In the genomic region with DNA sequence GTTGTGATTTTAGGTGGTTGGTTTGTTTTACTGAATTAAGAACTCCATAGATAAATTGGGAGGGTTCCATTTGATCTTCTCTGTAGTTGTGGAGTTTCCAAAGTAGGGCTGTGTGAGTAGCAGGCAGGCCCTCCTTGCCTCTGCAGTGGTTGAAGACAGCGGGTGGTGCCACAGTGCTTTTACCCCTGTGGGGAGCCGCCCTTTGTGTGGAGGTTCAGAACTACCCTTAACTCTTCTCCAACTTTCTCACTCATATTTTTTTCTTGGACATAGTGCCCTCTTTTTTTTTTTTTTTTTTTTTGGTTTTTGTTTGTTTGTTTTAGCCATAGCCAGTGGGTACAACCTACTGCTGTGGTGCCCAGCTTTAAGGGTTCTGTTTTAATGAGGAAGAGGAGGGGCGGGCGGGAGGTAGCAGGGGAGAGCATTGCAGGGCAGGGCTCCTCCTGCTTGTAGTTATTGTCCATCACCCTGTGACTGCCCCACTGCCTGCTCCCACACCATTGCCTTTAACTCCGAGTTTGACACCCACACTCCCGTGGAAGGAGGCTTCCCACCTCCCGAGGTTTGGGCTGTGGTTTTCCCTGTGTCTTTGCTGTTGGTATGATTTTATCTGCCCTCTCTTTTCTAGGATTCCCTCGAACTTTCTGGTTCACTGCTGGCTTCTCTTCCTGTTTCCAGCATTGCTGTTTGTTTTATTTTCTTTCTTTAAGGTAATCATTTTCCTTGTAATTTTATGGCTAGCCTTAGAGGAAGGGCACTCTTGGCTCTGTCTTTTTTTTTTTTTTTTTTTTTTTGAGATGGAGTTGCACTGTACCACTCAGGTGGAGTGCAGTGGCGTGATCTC, we compare ENCODE assay signal across 14 cellular contexts. TPM values are rescaled to one million over a fixed set of nuclear protein-coding genes. Genes with fewer than 3 reads are reported as not detected.
DNase-seq lines count a peak whose midpoint lies in the region; ATAC-seq, FAIRE-seq and TF ChIP-seq lines count a peak whose summit lies in the region.
"Had no signal": no experiment of that assay in that cellular context is flagged by ENCODE, and none has a peak within 500 bp of the region (broad histone marks: within the 10 kb centered on the region; RNA-seq: fewer than 3 reads in every experiment).

No MANE protein-coding gene starts in this region.

- FAIRE-seq in H1 (lab: Jason Lieb, UNC) = peak; percentile 19
- FAIRE-seq: H54 had no signal

- H4K8ac ChIP-seq in H1 (ENCODE audit: extremely low read depth, insufficient read depth, low read length) (no peak overlapping the region), neuronal stem cell (ENCODE audit: low read depth, low read length) (no peak overlapping the region)

- no peaks in the 10 kb centered on the region for H3K9me2 ChIP-seq in GM23338 (ENCODE audit: insufficient read depth)

- DNase-seq in GM23338 (ENCODE audit: low spot score) (no peak), M059J (ENCODE audit: low read depth) (peak; percentile 28), H1 (ENCODE audit: low read depth in 1 of 2, low spot score in 2 of 2) (no peak), neuronal stem cell (ENCODE audit: low spot score) (no peak), glutamatergic neuron (no peak), Right ventricle myocardium superior (no peak)
- no peak for DNase-seq in natural killer cell treated with Interleukin-12 subunit alpha and Interleukin-12 subunit beta and Interleukin-15 and Interleukin-18, amount 100 ng/mL, for 72 hours (ENCODE audit: low spot score)
- DNase-seq: ACHN; CD4-positive, CD25-positive, alpha-beta regulatory T cell; DMS53; GF-D8 had no signal

- POLR2A ChIA-PET in H1 (lab: Charles Lee; ENCODE audit: partially characterized antibody) = no interaction called here

- no peak overlapping the region for H3K23ac ChIP-seq in H1 (ENCODE audit: insufficient read length)
- no peak overlapping the region for H3K23ac ChIP-seq in neuronal stem cell (ENCODE audit: low read depth, low read length, poor library complexity)

- H2AK5ac ChIP-seq in H1 (ENCODE audit: low read depth, low read length) (no peak overlapping the region), neuronal stem cell (ENCODE audit: low read depth, low read length) (no peak overlapping the region)

- H3K4me2 ChIP-seq in GM23338 (no peak overlapping the region), H1 (ENCODE audit: insufficient read depth in 1 of 2, low read depth in 2 of 2, low read length in 2 of 2) (no peak overlapping the region; a peak in 1 of 4 replicates), neuronal stem cell (ENCODE audit: insufficient read depth, low read length, poor library complexity, severe bottlenecking) (no peak overlapping the region)
- H3K4me2 ChIP-seq: BLaER1 treated with 17β-estradiol and CSF1 and Interleukin-3, amounts not matched to agents 10 nM and 100 nM had no signal

- CTCF ChIA-PET in H1 (lab: Charles Lee; ENCODE audit: partially characterized antibody) = no interaction called here

- H2BK15ac ChIP-seq in H1 (ENCODE audit: low read length) (no peak overlapping the region), neuronal stem cell (ENCODE audit: low read length) (no peak overlapping the region)

- H3K27me3 Mint-ChIP-seq in GM23338 (ENCODE audit: insufficient read depth, low read depth, poor library complexity) (peaks cover 8% of the 10 kb centered on the region), glutamatergic neuron (ENCODE audit: unreplicated experiment) (peaks cover 2% of the 10 kb centered on the region)
- peaks cover 0 to 6% of the 10 kb centered on the region in 2 donors for H3K27me3 Mint-ChIP-seq in natural killer cell treated with Interleukin-12 subunit alpha and Interleukin-12 subunit beta and Interleukin-15 and Interleukin-18, amount 100 ng/mL, for 72 hours
- H3K27me3 Mint-ChIP-seq: CD4-positive, CD25-positive, alpha-beta regulatory T cell had no signal

- H2BK120ac ChIP-seq in H1 (replicated peaks; ENCODE audit: low read depth, low read length) (no peak overlapping the region), neuronal stem cell (ENCODE audit: low read depth, low read length) (no peak overlapping the region)

- H3K4me1 Mint-ChIP-seq in GM23338 (peaks cover 33% of the 10 kb centered on the region), glutamatergic neuron (ENCODE audit: low read depth, unreplicated experiment) (peaks cover 36% of the 10 kb centered on the region)
- H3K4me1 Mint-ChIP-seq in natural killer cell treated with Interleukin-12 subunit alpha and Interleukin-12 subunit beta and Interleukin-15 and Interleukin-18, amount 100 ng/mL, for 72 hours (ENCODE audit: low read depth in 2 of 2) = peaks cover 17 to 28% of the 10 kb centered on the region in 2 donors

- H3K4ac ChIP-seq in H1 (replicated peaks; ENCODE audit: insufficient read length, low read depth, low read length) (no peak overlapping the region), neuronal stem cell (ENCODE audit: low read length) (no peak overlapping the region)

- no peaks in the 10 kb centered on the region for H3K9me3 Mint-ChIP-seq in GM23338
- H3K9me3 Mint-ChIP-seq in glutamatergic neuron (ENCODE audit: unreplicated experiment) = peaks cover 1% of the 10 kb centered on the region
- H3K9me3 Mint-ChIP-seq in natural killer cell treated with Interleukin-12 subunit alpha and Interleukin-12 subunit beta and Interleukin-15 and Interleukin-18, amount 100 ng/mL, for 72 hours = no peaks in the 10 kb centered on the region

- no peak overlapping the region for H2BK5ac ChIP-seq in H1 (ENCODE audit: low read depth, low read length)
- H2BK5ac ChIP-seq in neuronal stem cell (ENCODE audit: low read length) = no peak overlapping the region

- H4K91ac ChIP-seq in H1 (replicated peaks; ENCODE audit: insufficient read length, low read length) (no peak overlapping the region), neuronal stem cell (ENCODE audit: low read depth, low read length, poor library complexity) (no peak overlapping the region)

- H3K4me3 ChIP-seq in GM23338 (no peak overlapping the region), H1 (ENCODE audit: extremely low read depth in 1 of 4, insufficient read depth in 2 of 4, low read depth in 3 of 4, low read length in 4 of 4) (no peak overlapping the region), neuronal stem cell (ENCODE audit: low read length in 2 of 2) (no peak overlapping the region)
- H3K4me3 ChIP-seq: BLaER1 treated with 17β-estradiol and CSF1 and Interleukin-3, amounts not matched to agents 10 nM and 100 nM had no signal

- no peaks in the 10 kb centered on the region; the same call in 2 of the 3 replicates for H3K36me3 Mint-ChIP-seq in GM23338 (ENCODE audit: low read depth)
- H3K36me3 Mint-ChIP-seq in glutamatergic neuron (ENCODE audit: unreplicated experiment) = peaks cover 3% of the 10 kb centered on the region
- H3K36me3 Mint-ChIP-seq in natural killer cell treated with Interleukin-12 subunit alpha and Interleukin-12 subunit beta and Interleukin-15 and Interleukin-18, amount 100 ng/mL, for 72 hours = peaks cover 5% of the 10 kb centered on the region
- H3K36me3 Mint-ChIP-seq: CD4-positive, CD25-positive, alpha-beta regulatory T cell had no signal

- no peak overlapping the region for H3K9ac ChIP-seq in H1 (replicated peaks in 1 of 4; ENCODE audit: extremely low read depth in 1 of 4, low read depth in 3 of 4, low read length in 3 of 4)
- H3K9ac ChIP-seq in neuronal stem cell (ENCODE audit: low read depth, low read length, poor library complexity) = peak overlapping the region; percentile 34
- H3K9ac ChIP-seq: BLaER1 treated with 17β-estradiol and CSF1 and Interleukin-3, amounts not matched to agents 10 nM and 100 nM had no signal

- H2BK12ac ChIP-seq in H1 (ENCODE audit: low read depth, low read length) (no peak overlapping the region), neuronal stem cell (ENCODE audit: low read length) (no peak overlapping the region)

- H3K4me1 ChIP-seq in GM23338 (ENCODE audit: insufficient read depth) (peaks cover 23% of the 10 kb centered on the region), H1 (replicated peaks in 1 of 4; ENCODE audit: control insufficient read depth in 3 of 4, insufficient read depth in 4 of 4, low read length in 3 of 4) (peaks cover 0 to 13% (median 7%) of the 10 kb centered on the region in 4 experiments; a peak in 6 of 7 replicates), neuronal stem cell (ENCODE audit: control insufficient read depth in 2 of 2, insufficient read depth in 1 of 2, low read depth in 1 of 2, low read length in 2 of 2) (peaks cover 2% of the 10 kb centered on the region in 2 donors)

- H3K4me3 Mint-ChIP-seq in GM23338 = no peak overlapping the region
- no peak overlapping the region for H3K4me3 Mint-ChIP-seq in glutamatergic neuron (ENCODE audit: unreplicated experiment)
- H3K4me3 Mint-ChIP-seq in natural killer cell treated with Interleukin-12 subunit alpha and Interleukin-12 subunit beta and Interleukin-15 and Interleukin-18, amount 100 ng/mL, for 72 hours = no peak overlapping the region
- H3K4me3 Mint-ChIP-seq: CD4-positive, CD25-positive, alpha-beta regulatory T cell had no signal

- H2BK20ac ChIP-seq in H1 (ENCODE audit: low read length) = peak overlapping the region; percentile 97; the same call in 1 of the 2 replicates

- H3F3A ChIP-seq in GM23338 (replicated peaks; ENCODE audit: low read depth) = no peaks in the 10 kb centered on the region

- H3K23me2 ChIP-seq in H1 (ENCODE audit: low read depth, low read length) = no peaks in the 10 kb centered on the region

- H3K18ac ChIP-seq in H1 (ENCODE audit: extremely low read depth, low read length) = no peak overlapping the region
- peak overlapping the region; percentile 72 for H3K18ac ChIP-seq in neuronal stem cell (ENCODE audit: low read length)

- H4K20me1 ChIP-seq in GM23338 (replicated peaks; ENCODE audit: insufficient read depth) (no peaks in the 10 kb centered on the region), H1 (replicated peaks in 1 of 2; ENCODE audit: control insufficient read depth in 1 of 2, insufficient read depth in 2 of 2, low read length in 2 of 2) (no peaks in the 10 kb centered on the region)
- H4K20me1 ChIP-seq: BLaER1 treated with 17β-estradiol and CSF1 and Interleukin-3, amounts not matched to agents 10 nM and 100 nM had no signal

- no peak for TF ChIP-seq EP300 in H1 (IDR thresholded peaks at IDR 0.05; ENCODE audit: borderline replicate concordance in 1 of 2, low read depth in 2 of 2, low read length in 2 of 2)

- no peak overlapping the region for H4K5ac ChIP-seq in H1 (ENCODE audit: insufficient read length, low read depth, low read length)

- intact Hi-C loops in Right ventricle myocardium superior (cut with DNase I) = no loop called here

- TF ChIP-seq CTCF in GM23338 (conservative IDR thresholded peaks at IDR 0.05; ENCODE audit: low read depth in 2 of 2) = peak in 1 of 2 experiments; percentile 8; a peak in 1 of 4 replicates
- TF ChIP-seq CTCF in H1 (IDR thresholded peaks at IDR 0.05; ENCODE audit: control extremely low read depth in 1 of 3, insufficient read depth in 1 of 3, low read depth in 1 of 3, low read length in 3 of 3) = no peak
- TF ChIP-seq CTCF in glutamatergic neuron (IDR thresholded peaks at IDR 0.05; ENCODE audit: partially characterized antibody, unreplicated experiment) = no peak

- no peak overlapping the region for H3K27ac ChIP-seq in GM23338 (ENCODE audit: low read depth)
- no peak overlapping the region for H3K27ac ChIP-seq in H1 (ENCODE audit: low read depth, low read length)
- H3K27ac ChIP-seq in neuronal stem cell (replicated peaks; ENCODE audit: low read length) = no peak overlapping the region
- H3K27ac ChIP-seq: BLaER1 treated with 17β-estradiol and CSF1 and Interleukin-3, amounts not matched to agents 10 nM and 100 nM had no signal

- H3K56ac ChIP-seq in H1 (replicated peaks; ENCODE audit: insufficient read length, low read depth, low read length) = no peak overlapping the region

- WGBS in H1 (ENCODE audit: extremely low coverage in 1 of 2, insufficient coverage in 1 of 2, insufficient read length in 1 of 2, insufficient replicate concordance in 2 of 2, low coverage in 1 of 2, low lambda C conversion rate in 2 of 2, missing lambda C conversion rate in 1 of 2), 2 experiments = 71% methylated on average over 8 of the region's 9 CpGs; no CpG with 5 or more reads in 1 of the 2 experiments
- WGBS in neuronal stem cell (ENCODE audit: extremely low coverage in 2 of 2, insufficient read length in 2 of 2, insufficient replicate concordance in 1 of 2), 2 donors = no CpG with 5 or more reads among the region's 9 CpGs

- H3K36me3 ChIP-seq in GM23338 (ENCODE audit: insufficient read depth) (no peaks in the 10 kb centered on the region), H1 (ENCODE audit: control insufficient read depth in 2 of 4, insufficient read depth in 4 of 4, low read length in 3 of 4) (no peaks in the 10 kb centered on the region), neuronal stem cell (replicated peaks in 1 of 2; ENCODE audit: control insufficient read depth in 2 of 2, insufficient read depth in 2 of 2, low read length in 2 of 2) (no peaks in the 10 kb centered on the region)
- H3K36me3 ChIP-seq: BLaER1 treated with 17β-estradiol and CSF1 and Interleukin-3, amounts not matched to agents 10 nM and 100 nM had no signal

- H3K27me3 ChIP-seq in GM23338 (ENCODE audit: insufficient read depth) (no peaks in the 10 kb centered on the region), H1 (replicated peaks in 1 of 4; ENCODE audit: control insufficient read depth in 3 of 4, extremely low read depth in 1 of 4, insufficient read depth in 3 of 4, low read length in 3 of 4) (no peaks in the 10 kb centered on the region), neuronal stem cell (ENCODE audit: control insufficient read depth in 3 of 3, insufficient read depth in 3 of 3, low read depth in 1 of 3, low read length in 3 of 3) (no peaks in the 10 kb centered on the region)
- H3K27me3 ChIP-seq: BLaER1 treated with 17β-estradiol and CSF1 and Interleukin-3, amounts not matched to agents 10 nM and 100 nM had no signal

- H3K79me1 ChIP-seq in H1 (ENCODE audit: low read depth, low read length) (no peaks in the 10 kb centered on the region), neuronal stem cell (ENCODE audit: low read depth, low read length) (no peaks in the 10 kb centered on the region)

- H2AFZ ChIP-seq in GM23338 (no peak overlapping the region), H1 (ENCODE audit: low read length) (no peak overlapping the region), neuronal stem cell (ENCODE audit: low read length) (no peak overlapping the region)

- H3K79me2 ChIP-seq in GM23338 (replicated peaks; ENCODE audit: insufficient read depth) = peaks cover 13% of the 10 kb centered on the region; the same call in 1 of the 2 replicates
- no peaks in the 10 kb centered on the region; a peak in 1 of 4 replicates for H3K79me2 ChIP-seq in H1 (ENCODE audit: control insufficient read depth in 1 of 2, insufficient read depth in 2 of 2, low read length in 2 of 2)

- no peak for TF ChIP-seq RAD21 in H1 (IDR thresholded peaks at IDR 0.05 in 1 of 2, conservative IDR thresholded peaks at IDR 0.05 in 1 of 2; ENCODE audit: low read depth in 2 of 2, low read length in 2 of 2)

- H3K27ac Mint-ChIP-seq in GM23338 (no peak overlapping the region), glutamatergic neuron (ENCODE audit: unreplicated experiment) (no peak overlapping the region)
- peak overlapping the region in 1 of 2 donors; percentile 79 for H3K27ac Mint-ChIP-seq in natural killer cell treated with Interleukin-12 subunit alpha and Interleukin-12 subunit beta and Interleukin-15 and Interleukin-18, amount 100 ng/mL, for 72 hours
- H3K27ac Mint-ChIP-seq: CD4-positive, CD25-positive, alpha-beta regulatory T cell had no signal

- H3K14ac ChIP-seq in H1 (ENCODE audit: insufficient read length) (no peak overlapping the region), neuronal stem cell (ENCODE audit: low read length) (no peak overlapping the region)

- no peaks in the 10 kb centered on the region for H3K9me3 ChIP-seq in H1 (ENCODE audit: insufficient read depth in 2 of 2, low read depth in 1 of 2, low read length in 1 of 2)
- H3K9me3 ChIP-seq in neuronal stem cell (replicated peaks in 1 of 2; ENCODE audit: control insufficient read depth in 2 of 2, insufficient read depth in 1 of 2, low read depth in 1 of 2, low read length in 2 of 2) = no peaks in the 10 kb centered on the region
- H3K9me3 ChIP-seq: BLaER1 treated with 17β-estradiol and CSF1 and Interleukin-3, amounts not matched to agents 10 nM and 100 nM had no signal

- no peak for TF ChIP-seq POLR2A in H1 (IDR thresholded peaks at IDR 0.05; ENCODE audit: control extremely low read depth in 1 of 2, low read depth in 2 of 2, low read length in 2 of 2)

- ATAC-seq in GM23338 = peak; percentile 75
- no peak for ATAC-seq in Right ventricle myocardium superior (ENCODE audit: poor library complexity)
- no peak for ATAC-seq in natural killer cell treated with Interleukin-12 subunit alpha and Interleukin-12 subunit beta and Interleukin-15 and Interleukin-18, amount 100 ng/mL, for 72 hours
- ATAC-seq: HCT116 had no signal

RNA-seq across cellular contexts. Expression of a gene that starts 50.7 kb away (rescaled TPM):
- 24.4 and 27.8 TPM in 2 replicates for total RNA-seq in GM23338 (2014; rRNA removed; shearing (Covaris generic))
- polyA plus RNA-seq in GM23338 (2016; fragmentation: Nextera tagmentation; extraction: Ambion mirVana) (13.0 and 14.2 TPM in 2 replicates), H1 (2011; rRNA removed) (7.4 and 13.8 TPM in 2 replicates)
- total RNA-seq in M059J (2014; rRNA removed; shearing (Covaris generic)) = 8.1 and 18.8 TPM in 2 replicates
- 22.2 and 23.9 TPM in 2 replicates for total RNA-seq in H1 (2021; fragmentation: NEBNext Ultra II Directional; extraction: Animal tissue kit (Norgen Biotek cat#: 25700))
- 10.4 TPM for polyA plus RNA-seq in H1 (2011; cell fraction: cytosol; rRNA removed)
- polyA plus RNA-seq in H1 (2011; cell fraction: nucleus; rRNA removed) = 27.4 TPM
- polyA plus RNA-seq in H1 (2012, experiment 1 of 2) = 10.0 to 18.2 TPM (median 12.7 TPM) in 4 replicates
- 1.7 TPM for polyA plus RNA-seq in H1 (2012, experiment 2 of 2)
- polyA plus RNA-seq in H1 (2013, experiment 1 of 2) = 15.1 TPM
- polyA plus RNA-seq in H1 (2013, experiment 2 of 2) = 12.6 TPM
- 43.9 and 47.9 TPM in 2 replicates for polyA minus RNA-seq in H1 (2011; rRNA and poly(A)+ RNA removed)
- 16.0 TPM for polyA minus RNA-seq in H1 (2011; cell fraction: cytosol; rRNA and poly(A)+ RNA removed)
- polyA minus RNA-seq in H1 (2011; cell fraction: nucleus; rRNA and poly(A)+ RNA removed) = 79.3 TPM
- 10.2 TPM for polyA plus RNA-seq in neuronal stem cell (2013, experiment 1 of 2)
- 10.7 TPM for polyA plus RNA-seq in neuronal stem cell (2013, experiment 2 of 2)
- total RNA-seq in glutamatergic neuron (ENCODE audit: unreplicated experiment) (113 TPM), Right ventricle myocardium superior (8.4 TPM)
- total RNA-seq in natural killer cell treated with Interleukin-12 subunit alpha and Interleukin-12 subunit beta and Interleukin-15 and Interleukin-18, amount 100 ng/mL, for 72 hours = 10 to 100 TPM; 19.6 to 64.3 TPM
